In genomic region chr2:71878626-71879508, GRCh38 we compare ENCODE assay signal across 20 cellular contexts.
A peak's percentile ranks its signal among the peaks of the same experiment; 100 is the strongest.
DNase-seq lines count a peak whose midpoint lies in the region; TF ChIP-seq lines count a peak whose summit lies in the region.
"Had no signal": no experiment of that assay in that cellular context is flagged by ENCODE, and none has a peak within 500 bp of the region (broad histone marks: within the 10 kb centered on the region; RNA-seq: fewer than 3 reads in every experiment).

No MANE protein-coding gene starts in this region.

- no peaks in the 10 kb centered on the region for H3K36me3 Mint-ChIP-seq in neural crest cell (ENCODE audit: low read depth)
- H3K36me3 Mint-ChIP-seq: CD4-positive, CD25-positive, alpha-beta regulatory T cell had no signal

- H3K27ac ChIP-seq in tibial artery (peak overlapping the region; percentile 1 to 51), transverse colon (no peak overlapping the region)
- H3K27ac ChIP-seq: GM23248, SJSA1 had no signal

- H3K27me3 Mint-ChIP-seq in neural crest cell (ENCODE audit: low read depth), result peaks cover 3% of the 10 kb centered on the region
- H3K27me3 Mint-ChIP-seq: CD4-positive, CD25-positive, alpha-beta regulatory T cell had no signal

- WGBS in transverse colon (ENCODE audit: low coverage in 1 of 2), 2 donors, result 82% methylated on average over 12 of the region's 13 CpGs; no CpG with 5 or more reads in 1 of the 2 donors

- no peaks in the 10 kb centered on the region for H3K27me3 ChIP-seq in tibial artery
- H3K27me3 ChIP-seq in transverse colon, result no peaks in the 10 kb centered on the region
- H3K27me3 ChIP-seq: BE2C, SJSA1 had no signal

- peaks cover 25% of the 10 kb centered on the region for H3K4me1 Mint-ChIP-seq in neural crest cell
- H3K4me1 Mint-ChIP-seq: CD4-positive, CD25-positive, alpha-beta regulatory T cell had no signal

- peak; percentile 31 for DNase-seq in activated effector memory CD4-positive, alpha-beta T cell treated with anti-CD3 and anti-CD28 coated beads, Interleukin-2, amount 50 U/mL, for 16 hours
- DNase-seq in activated effector memory CD4-positive, alpha-beta T cell treated with Interleukin-2 at 50 U/mL for 16 hours, result no peak
- DNase-seq in NCI-H146 treated with DMSO at 0.1 percent for 48 hours (lab: John Stamatoyannopoulos, UW; ENCODE audit: unreplicated experiment) (peak; percentile 12), neural crest cell (ENCODE audit: low read depth, low spot score) (no peak), tibial artery (no peak), DMS53 (lab: John Stamatoyannopoulos, UW) (no peak), transverse colon (no peak)
- DNase-seq in stimulated activated CD4-positive, alpha-beta T cell treated with anti-CD3 and anti-CD28 coated beads, Interleukin-12 subunit alpha, Interleukin-12 subunit beta, amount 100 ng/mL, for 4 hours, result no peak
- DNase-seq: BE2C; Caco-2; CD4-positive, CD25-positive, alpha-beta regulatory T cell; EL; MM.1S; NCI-H1092 treated with DMSO at 0.1 percent for 48 hours; NCI-H1694 treated with DMSO at 0.1 percent for 48 hours; NCI-H2227 treated with DMSO at 0.1 percent for 48 hours; NCI-H526 had no signal

- no peaks in the 10 kb centered on the region for H3K9me3 Mint-ChIP-seq in neural crest cell

- H3K9me3 ChIP-seq in tibial artery (no peaks in the 10 kb centered on the region), transverse colon (no peaks in the 10 kb centered on the region)
- H3K9me3 ChIP-seq: BE2C, Caco-2, HAP-1, SJSA1 had no signal

- in situ Hi-C loops in transverse colon (cut with MboI; ENCODE audit: low pct_ligation_motif_present in 1 of 4, low pct_unique_long_range_greater_than_20kb in 1 of 4, low sequenced_read_pairs in 3 of 4), result no loop called here

- H3K4me3 ChIP-seq in tibial artery, result no peak overlapping the region
- H3K4me3 ChIP-seq in transverse colon, result no peak overlapping the region
- H3K4me3 ChIP-seq: GM23248, HAP-1, SJSA1 had no signal

- no peak for TF ChIP-seq CTCF in neural crest cell (conservative IDR thresholded peaks at IDR 0.05)
- no peak for TF ChIP-seq CTCF in tibial artery (IDR thresholded peaks at IDR 0.05)
- no peak for TF ChIP-seq CTCF in transverse colon (IDR thresholded peaks at IDR 0.05)

- H3K4me1 ChIP-seq in tibial artery (peaks cover 0 to 48% (median 37%) of the 10 kb centered on the region in 4 donors), transverse colon (peaks cover 0 to 8% (median 4%) of the 10 kb centered on the region in 4 donors)
- H3K4me1 ChIP-seq: BE2C, Caco-2, HAP-1 had no signal

- H3K27ac Mint-ChIP-seq in neural crest cell (ENCODE audit: unreplicated experiment), result peak overlapping the region; percentile 39
- H3K27ac Mint-ChIP-seq: CD4-positive, CD25-positive, alpha-beta regulatory T cell had no signal

- no peaks in the 10 kb centered on the region for H3K36me3 ChIP-seq in tibial artery
- no peaks in the 10 kb centered on the region for H3K36me3 ChIP-seq in transverse colon
- H3K36me3 ChIP-seq: BE2C, HAP-1, SJSA1 had no signal

- no peak for TF ChIP-seq POLR2A in transverse colon (IDR thresholded peaks at IDR 0.05)

- no peak overlapping the region for H3K4me3 Mint-ChIP-seq in neural crest cell
- H3K4me3 Mint-ChIP-seq: CD4-positive, CD25-positive, alpha-beta regulatory T cell had no signal

- TF ChIP-seq EP300 in transverse colon (IDR thresholded peaks at IDR 0.05; ENCODE audit: low read depth), result no peak

- intact Hi-C loops in tibial artery (cut with DNase I; ENCODE audit: low total_unique reads) (loop anchor here (5.0 to 10.0 kb wide), 2 partner anchors 263 to 264 kb away; no protein-coding TSS in a partner anchor), transverse colon (cut with DNase I; ENCODE audit: low total_unique reads) (no loop called here)

Comparison
In these comparisons a context has a peak if more than half of its experiments do, and no peak if none do; other contexts are left out.
1. DNase-seq: peak in activated effector memory CD4-positive, alpha-beta T cell treated with anti-CD3 and anti-CD28 coated beads, Interleukin-2, amount 50 U/mL, for 16 hours (single experiment) and NCI-H146 treated with DMSO at 0.1 percent for 48 hours (single experiment); none in activated effector memory CD4-positive, alpha-beta T cell treated with Interleukin-2 at 50 U/mL for 16 hours (single experiment), neural crest cell (single experiment), tibial artery (0 of 2), DMS53 (single experiment), transverse colon (single experiment) and stimulated activated CD4-positive, alpha-beta T cell treated with anti-CD3 and anti-CD28 coated beads, Interleukin-12 subunit alpha, Interleukin-12 subunit beta, amount 100 ng/mL, for 4 hours (single experiment).
2. H3K27ac ChIP-seq: peak in tibial artery (2 of 2); none in transverse colon (0 of 4).